In genomic region chr1:79193211-79194079, GRCh38 we compare ENCODE assay signal across 8 cellular contexts.
A peak's percentile ranks its signal among the peaks of the same experiment; 100 is the strongest.
DNase-seq lines count a peak whose midpoint lies in the region; ATAC-seq lines count a peak whose summit lies in the region.

No MANE protein-coding gene starts in this region.

- peak overlapping the region; percentile 13 for H3K27ac Mint-ChIP-seq in activated naive CD4-positive, alpha-beta T cell treated with anti-CD3 and anti-CD28 coated beads, Interleukin-2, amount 10 ng/mL, durations not matched to agents 7 days and 5 days

- H3K4me3 Mint-ChIP-seq in activated naive CD4-positive, alpha-beta T cell treated with anti-CD3 and anti-CD28 coated beads, Interleukin-2, amount 10 ng/mL, durations not matched to agents 7 days and 5 days, result no peak overlapping the region

- H3K36me3 Mint-ChIP-seq in activated naive CD4-positive, alpha-beta T cell treated with anti-CD3 and anti-CD28 coated beads, Interleukin-2, amount 10 ng/mL, durations not matched to agents 7 days and 5 days, result no peaks in the 10 kb centered on the region

- ATAC-seq in HG03354 (IDR thresholded peaks at IDR 0.05; ENCODE audit: poor library complexity, severe bottlenecking, unreplicated experiment) (peak; percentile 63), GM19455 (IDR thresholded peaks at IDR 0.05; ENCODE audit: unreplicated experiment) (no peak)

- peak; percentile 21 for DNase-seq in activated naive CD4-positive, alpha-beta T cell treated with anti-CD3 and anti-CD28 coated beads, Interleukin-2, amount 10 ng/mL, durations not matched to agents 7 days and 5 days
- DNase-seq in activated naive CD4-positive, alpha-beta T cell (lab: John Stamatoyannopoulos, UW), result no peak
- DNase-seq in amniotic epithelial cell (ENCODE audit: low read depth) (peak; percentile 75), renal cortical epithelial cell (ENCODE audit: low read depth) (peak; percentile 91), DMS 273 treated with DMSO at 0.1 percent for 48 hours (lab: John Stamatoyannopoulos, UW) (no peak), middle frontal gyrus (ENCODE audit: extremely low spot score, low spot score) (no peak)

- CTCF ChIA-PET in activated naive CD4-positive, alpha-beta T cell treated with anti-CD3 and anti-CD28 coated beads, Interleukin-2, amount 10 ng/mL, durations not matched to agents 7 days and 5 days (lab: Charles Lee), result no interaction called here

- H3K9me3 Mint-ChIP-seq in activated naive CD4-positive, alpha-beta T cell treated with anti-CD3 and anti-CD28 coated beads, Interleukin-2, amount 10 ng/mL, durations not matched to agents 7 days and 5 days, result no peaks in the 10 kb centered on the region

- peaks cover 6% of the 10 kb centered on the region for H3K4me1 Mint-ChIP-seq in activated naive CD4-positive, alpha-beta T cell treated with anti-CD3 and anti-CD28 coated beads, Interleukin-2, amount 10 ng/mL, durations not matched to agents 7 days and 5 days

- H3K27me3 Mint-ChIP-seq in activated naive CD4-positive, alpha-beta T cell treated with anti-CD3 and anti-CD28 coated beads, Interleukin-2, amount 10 ng/mL, durations not matched to agents 7 days and 5 days, result no peaks in the 10 kb centered on the region

Comparison
In these comparisons a context has a peak if more than half of its experiments do, and no peak if none do; other contexts are left out.
1. DNase-seq: peak in activated naive CD4-positive, alpha-beta T cell treated with anti-CD3 and anti-CD28 coated beads, Interleukin-2, amount 10 ng/mL, durations not matched to agents 7 days and 5 days (single experiment), amniotic epithelial cell (single experiment) and renal cortical epithelial cell (single experiment); none in activated naive CD4-positive, alpha-beta T cell (0 of 4), DMS 273 treated with DMSO at 0.1 percent for 48 hours (single experiment) and middle frontal gyrus (single experiment).